In the genomic region with DNA sequence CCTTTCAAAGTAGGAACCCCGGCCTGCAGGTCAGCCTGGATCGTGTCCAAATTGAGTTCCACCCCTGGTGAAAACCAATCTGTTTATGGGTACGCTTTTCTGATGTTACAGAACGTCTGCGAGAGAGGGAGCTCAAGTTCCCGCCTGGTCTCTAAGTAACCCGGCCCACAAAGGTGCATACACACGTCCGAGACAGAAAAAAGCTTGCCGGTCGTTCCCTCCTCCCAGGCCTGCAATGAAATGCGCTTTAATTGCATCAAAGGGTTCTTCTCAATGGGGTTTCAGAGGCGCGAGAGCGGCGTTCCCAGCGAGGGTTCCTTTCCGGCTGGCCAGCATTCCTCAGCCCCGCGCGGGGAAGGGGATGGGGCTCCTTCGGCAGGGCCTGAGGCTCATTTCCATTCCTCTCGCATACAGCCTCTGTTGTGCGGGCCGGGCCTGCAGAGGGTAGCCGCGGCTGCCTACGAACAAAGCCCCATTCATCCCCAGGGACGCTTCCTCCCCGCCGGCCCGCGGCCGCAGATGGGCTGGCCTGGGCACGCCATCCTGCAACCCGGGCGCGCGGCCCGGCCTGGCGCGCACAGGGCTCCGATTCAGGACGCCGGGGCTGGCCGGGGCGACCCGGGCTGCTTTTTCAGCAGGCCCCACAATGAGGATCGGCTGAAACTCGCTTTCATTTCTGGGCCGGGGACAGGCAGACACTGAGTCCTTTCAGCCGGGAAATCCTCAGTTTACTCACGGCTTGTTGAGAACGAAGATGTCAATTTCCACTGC, we compare ENCODE assay signal across 8 cellular contexts.
DNase-seq lines count a peak whose midpoint lies in the region; ATAC-seq and TF ChIP-seq lines count a peak whose summit lies in the region.

No MANE protein-coding gene starts in this region.

- DNase-seq in NCI-H510A (lab: John Stamatoyannopoulos, UW), result peak; percentile 31
- peak; percentile 86 for DNase-seq in adipocyte (ENCODE audit: low read depth)
- DNase-seq in Right ventricle myocardium superior, result peak; percentile 86
- no peak for DNase-seq in NCI-H446 treated with DMSO at 0.1 percent for 48 hours (lab: John Stamatoyannopoulos, UW)

- H3K27ac ChIP-seq in BLaER1 treated with 17β-estradiol and CSF1 and Interleukin-3, amounts not matched to agents 10 nM and 100 nM, result peak overlapping the region; percentile 86 to 94 (median 92)
- peak overlapping the region; percentile 88 for H3K27ac ChIP-seq in neutrophil

- H4K20me1 ChIP-seq in BLaER1 treated with 17β-estradiol and CSF1 and Interleukin-3, amounts not matched to agents 10 nM and 100 nM, result no peaks in the 10 kb centered on the region

- H3K36me3 ChIP-seq in BLaER1 treated with 17β-estradiol and CSF1 and Interleukin-3, amounts not matched to agents 10 nM and 100 nM, result no peaks in the 10 kb centered on the region
- H3K36me3 ChIP-seq in adipocyte (ENCODE audit: control insufficient read depth, insufficient read depth, low read length, severe bottlenecking) (no peaks in the 10 kb centered on the region), neutrophil (no peaks in the 10 kb centered on the region)

- ATAC-seq in GM18858 (IDR thresholded peaks at IDR 0.05; ENCODE audit: unreplicated experiment), result peak; percentile 34
- peak; percentile 50 for ATAC-seq in HG02981 (IDR thresholded peaks at IDR 0.05; ENCODE audit: unreplicated experiment)
- ATAC-seq in Right ventricle myocardium superior (ENCODE audit: poor library complexity), result peak; percentile 94

- peak; percentile 34 for TF ChIP-seq CTCF in neutrophil (IDR thresholded peaks at IDR 0.05)

- peak overlapping the region; percentile 48 to 68 (median 57) for H3K4me3 ChIP-seq in BLaER1 treated with 17β-estradiol and CSF1 and Interleukin-3, amounts not matched to agents 10 nM and 100 nM
- peak overlapping the region; percentile 86 for H3K4me3 ChIP-seq in adipocyte (ENCODE audit: low read length)
- peak overlapping the region; percentile 49 to 54 for H3K4me3 ChIP-seq in neutrophil (ENCODE audit: low read depth in 1 of 2, low read length in 1 of 2)

- H3K9me3 ChIP-seq in BLaER1 treated with 17β-estradiol and CSF1 and Interleukin-3, amounts not matched to agents 10 nM and 100 nM (replicated peaks in 1 of 11), result no peaks in the 10 kb centered on the region; a peak in 1 of 22 replicates
- no peaks in the 10 kb centered on the region for H3K9me3 ChIP-seq in adipocyte (ENCODE audit: control insufficient read depth, low read length)
- H3K9me3 ChIP-seq in neutrophil, result no peaks in the 10 kb centered on the region

- H3K4me2 ChIP-seq in BLaER1 treated with 17β-estradiol and CSF1 and Interleukin-3, amounts not matched to agents 10 nM and 100 nM, result peak overlapping the region; percentile 83 to 97 (median 91)

- intact Hi-C loops in Right ventricle myocardium superior (cut with DNase I), result loop anchor here (5.0 to 10.0 kb wide), 3 partner anchors 152 to 282 kb away; a partner anchor contains a TSS

- peak overlapping the region; percentile 81 to 93 (median 88) for H3K9ac ChIP-seq in BLaER1 treated with 17β-estradiol and CSF1 and Interleukin-3, amounts not matched to agents 10 nM and 100 nM
- peak overlapping the region; percentile 88 for H3K9ac ChIP-seq in adipocyte (ENCODE audit: low read length)

- H3K27me3 ChIP-seq in BLaER1 treated with 17β-estradiol and CSF1 and Interleukin-3, amounts not matched to agents 10 nM and 100 nM, result no peaks in the 10 kb centered on the region
- no peaks in the 10 kb centered on the region for H3K27me3 ChIP-seq in adipocyte (replicated peaks; ENCODE audit: control insufficient read depth, insufficient read depth, low read length)
- peaks cover 58% of the 10 kb centered on the region for H3K27me3 ChIP-seq in neutrophil

- peaks cover 95 to 100% (median 100%) of the 10 kb centered on the region in 10 experiments for H3K4me1 ChIP-seq in BLaER1 treated with 17β-estradiol and CSF1 and Interleukin-3, amounts not matched to agents 10 nM and 100 nM
- peaks cover 38% of the 10 kb centered on the region for H3K4me1 ChIP-seq in adipocyte (ENCODE audit: control insufficient read depth, insufficient read depth, low read length)
- H3K4me1 ChIP-seq in neutrophil (ENCODE audit: control insufficient read depth in 1 of 2, insufficient read depth in 1 of 2, low read depth in 1 of 2, low read length in 1 of 2), result peaks cover 38 to 49% of the 10 kb centered on the region in 2 experiments

Comparison
In these comparisons a context has a peak if more than half of its experiments do, and no peak if none do; other contexts are left out.
1. ATAC-seq: peak in every context shown above with its lines; median percentile 94 in Right ventricle myocardium superior; 50 in HG02981; 34 in GM18858.